Comparison of ENCODE assay signal across 1 cellular context in the genomic region with DNA sequence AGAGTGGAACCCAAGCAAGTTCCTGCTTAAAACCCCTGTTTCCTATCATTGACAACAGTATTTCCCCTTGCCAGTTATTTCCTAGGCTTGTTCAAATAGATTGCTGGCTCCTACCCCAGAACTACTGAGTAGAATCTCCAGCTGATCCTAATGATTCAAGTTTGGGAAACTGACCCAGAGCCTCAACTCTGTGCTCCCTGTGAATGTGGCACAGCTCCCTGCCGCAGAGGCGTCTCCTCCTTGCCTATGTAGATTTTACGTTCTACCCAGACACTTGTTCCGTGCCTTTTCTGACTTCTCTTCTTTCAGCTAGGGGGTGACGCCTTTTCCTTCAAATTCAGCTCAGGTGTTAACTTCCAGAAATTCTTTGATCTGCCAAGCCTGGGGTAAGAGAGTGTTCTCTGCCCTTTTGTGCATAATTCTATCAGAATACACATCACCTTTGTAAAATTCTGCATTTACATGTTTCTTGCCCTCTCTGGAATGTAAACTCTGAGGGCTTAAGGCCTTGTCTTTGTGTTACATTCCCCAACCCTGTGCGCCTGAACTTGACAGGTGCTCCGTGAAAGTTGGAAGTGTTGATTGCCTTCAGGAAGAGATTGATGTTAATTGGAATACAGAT.
TF ChIP-seq lines count a peak whose summit lies in the region.

No MANE protein-coding gene starts in this region.

TF ChIP-seq in GM23338, 12 proteins besides CTCF, POLR2A, EP300 and RAD21 (continued from another document):
- TF ChIP-seq ZNF331 (CRISPR knock-in tag; IDR thresholded peaks at IDR 0.05; ENCODE audit: low read depth) (no peak), EZH2 (IDR thresholded peaks at IDR 0.05; ENCODE audit: low read depth, unreplicated experiment) (no peak), CREB1 (CRISPR knock-in tag; IDR thresholded peaks at IDR 0.05; ENCODE audit: low read depth) (no peak)
- TF ChIP-seq, protein P1, sequence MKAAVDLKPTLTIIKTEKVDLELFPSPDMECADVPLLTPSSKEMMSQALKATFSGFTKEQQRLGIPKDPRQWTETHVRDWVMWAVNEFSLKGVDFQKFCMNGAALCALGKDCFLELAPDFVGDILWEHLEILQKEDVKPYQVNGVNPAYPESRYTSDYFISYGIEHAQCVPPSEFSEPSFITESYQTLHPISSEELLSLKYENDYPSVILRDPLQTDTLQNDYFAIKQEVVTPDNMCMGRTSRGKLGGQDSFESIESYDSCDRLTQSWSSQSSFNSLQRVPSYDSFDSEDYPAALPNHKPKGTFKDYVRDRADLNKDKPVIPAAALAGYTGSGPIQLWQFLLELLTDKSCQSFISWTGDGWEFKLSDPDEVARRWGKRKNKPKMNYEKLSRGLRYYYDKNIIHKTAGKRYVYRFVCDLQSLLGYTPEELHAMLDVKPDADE (IDR thresholded peaks at IDR 0.05) = no peak
TF ChIP-seq in GM23338: peak in this region for 0.
